Comparison of ENCODE assay signal across 16 cellular contexts in the genomic region with DNA sequence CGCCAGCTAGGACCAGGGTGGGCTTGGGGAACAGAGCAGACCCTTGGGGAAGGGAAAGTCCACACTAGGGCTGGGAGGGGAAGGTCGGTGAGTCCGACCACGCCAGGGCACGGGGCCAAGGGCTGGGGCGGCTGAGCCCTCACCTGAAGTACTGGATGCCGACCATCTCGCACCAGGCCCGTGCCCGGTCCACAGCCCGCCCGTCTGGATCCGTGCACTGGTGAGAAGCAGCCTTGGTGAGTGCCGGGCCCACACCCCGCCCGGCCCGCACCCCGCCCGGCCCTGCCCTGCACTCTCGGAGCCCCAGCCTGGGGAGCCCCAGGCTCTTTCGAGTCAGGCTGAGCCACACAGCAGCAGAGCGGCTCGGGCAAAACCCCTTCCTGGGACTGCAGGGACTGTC. TPM values are rescaled to one million over a fixed set of nuclear protein-coding genes. Genes with fewer than 3 reads are reported as not detected.
"Had no signal": no experiment of that assay in that cellular context is flagged by ENCODE, and none has a peak within 500 bp of the region (broad histone marks: within the 10 kb centered on the region; RNA-seq: fewer than 3 reads in every experiment).

No MANE protein-coding gene starts in this region.

- H3K4me1 Mint-ChIP-seq: activated naive CD8-positive, alpha-beta T cell treated with anti-CD3 and anti-CD28 coated beads, Interleukin-2, amount 50 U/mL, for 24 hours had no signal

- DNase-seq: activated CD8-positive, alpha-beta T cell treated with anti-CD3 and anti-CD28 coated beads for 36 hours; activated naive CD4-positive, alpha-beta T cell treated with Interleukin-2 at 50 U/mL for 16 hours; activated naive CD8-positive, alpha-beta T cell treated with anti-CD3 and anti-CD28 coated beads, Interleukin-2, amount 50 U/mL, for 24 hours; effector CD4-positive, alpha-beta T cell; hypothalamus; mammary epithelial cell; nephron progenitor cell; ovary; stimulated activated CD4-positive, alpha-beta T cell treated with anti-CD3 and anti-CD28 coated beads, Interleukin-4, amount 100 ng/mL, for 4 hours; thyroid gland had no signal

- H3K4me1 ChIP-seq: thyroid gland had no signal

- H3K27ac Mint-ChIP-seq: activated naive CD8-positive, alpha-beta T cell treated with anti-CD3 and anti-CD28 coated beads, Interleukin-2, amount 50 U/mL, for 24 hours; activated T-helper 1 cell treated with anti-CD3 and anti-CD28 coated beads, Interleukin-12 subunit alpha, Interleukin-12 subunit beta, Interleukin-2, Interleukin-4 antibody, amounts not matched to agents 30 ng/mL and 10 ng/mL and 1 ng/mL, durations not matched to agents 14 hours and 24 hours and 36 hours; nephron progenitor cell had no signal

- H3K36me3 ChIP-seq: ascending aorta, ovary, thyroid gland, vagina had no signal

- H3K27me3 Mint-ChIP-seq: activated CD8-positive, alpha-beta T cell treated with anti-CD3 and anti-CD28 coated beads for 36 hours; activated naive CD8-positive, alpha-beta T cell treated with anti-CD3 and anti-CD28 coated beads, Interleukin-2, amount 50 U/mL, for 24 hours had no signal

- H3K27ac ChIP-seq: ascending aorta, epithelial cell of prostate, ovary, thyroid gland, vagina had no signal

- H3K9me3 ChIP-seq: ascending aorta, ovary, thyroid gland, vagina had no signal

- H3K4me3 Mint-ChIP-seq: activated CD8-positive, alpha-beta T cell treated with anti-CD3 and anti-CD28 coated beads for 36 hours; activated naive CD8-positive, alpha-beta T cell treated with anti-CD3 and anti-CD28 coated beads, Interleukin-2, amount 50 U/mL, for 24 hours; activated T-helper 1 cell treated with anti-CD3 and anti-CD28 coated beads, Interleukin-12 subunit alpha, Interleukin-12 subunit beta, Interleukin-2, Interleukin-4 antibody, amounts not matched to agents 30 ng/mL and 10 ng/mL and 1 ng/mL, durations not matched to agents 14 hours and 24 hours and 36 hours; nephron progenitor cell; T-helper 2 cell treated with Interferon-gamma antibody and Interleukin-4, amounts not matched to agents 5 μg/mL and 100 μg/mL, for 36 hours had no signal

- ATAC-seq: activated CD8-positive, alpha-beta T cell treated with anti-CD3 and anti-CD28 coated beads for 36 hours; activated naive CD8-positive, alpha-beta T cell treated with anti-CD3 and anti-CD28 coated beads, Interleukin-2, amount 50 U/mL, for 24 hours; left lobe of liver had no signal

- H3K27me3 ChIP-seq: ascending aorta, ovary, thyroid gland, vagina had no signal

- H3K4me3 ChIP-seq: ascending aorta, ovary, thyroid gland, vagina had no signal

- H3K9me3 Mint-ChIP-seq: activated CD8-positive, alpha-beta T cell treated with anti-CD3 and anti-CD28 coated beads for 36 hours; activated naive CD8-positive, alpha-beta T cell treated with anti-CD3 and anti-CD28 coated beads, Interleukin-2, amount 50 U/mL, for 24 hours; activated T-helper 1 cell treated with anti-CD3 and anti-CD28 coated beads, Interleukin-12 subunit alpha, Interleukin-12 subunit beta, Interleukin-2, Interleukin-4 antibody, amounts not matched to agents 30 ng/mL and 10 ng/mL and 1 ng/mL, durations not matched to agents 14 hours and 24 hours and 36 hours; nephron progenitor cell had no signal

RNA-seq across cellular contexts. Expression of a gene that starts 1.9 kb away (rescaled TPM):
- total RNA-seq: ascending aorta, vagina had no signal

RNA-seq across cellular contexts. Expression of a gene that starts 28.4 kb away (rescaled TPM):
- total RNA-seq: activated CD8-positive, alpha-beta T cell treated with anti-CD3 and anti-CD28 coated beads for 36 hours; ascending aorta; left lobe of liver; mammary epithelial cell had no signal
- polyA plus RNA-seq: mammary epithelial cell had no signal
